ENCODE assay signal across 24 cellular contexts in the genomic region with DNA sequence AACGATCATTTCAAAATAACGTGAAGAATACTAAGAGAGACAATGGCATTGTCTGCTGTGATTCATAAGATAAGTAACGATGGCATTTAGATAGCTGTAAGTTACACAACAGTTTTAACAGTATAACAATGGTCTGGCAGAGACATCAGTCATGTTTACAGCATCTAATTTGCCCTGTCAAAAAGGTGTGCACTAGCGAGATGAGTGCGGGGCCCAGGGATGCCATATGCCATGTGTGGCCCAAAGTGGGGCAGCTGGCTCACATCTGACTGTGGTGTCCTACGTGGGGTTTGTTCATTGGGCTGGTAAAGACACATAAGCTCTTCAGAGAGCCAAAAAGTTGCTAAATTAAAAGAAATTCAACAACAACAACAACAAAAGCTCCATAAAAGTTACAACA. TPM values are rescaled to one million over a fixed set of nuclear protein-coding genes. Genes with fewer than 3 reads are reported as not detected.
DNase-seq lines count a peak whose midpoint lies in the region; ATAC-seq and TF ChIP-seq lines count a peak whose summit lies in the region.
"Had no signal": no experiment of that assay in that cellular context is flagged by ENCODE, and none has a peak within 500 bp of the region (broad histone marks: within the 10 kb centered on the region; RNA-seq: fewer than 3 reads in every experiment).

No MANE protein-coding gene starts in this region.

- H3K4me2 ChIP-seq in trophoblast cell (ENCODE audit: low read length): no peak overlapping the region
- H3K4me2 ChIP-seq: BLaER1, PC-9 had no signal

- no peak overlapping the region for H2BK12ac ChIP-seq in trophoblast cell (ENCODE audit: low read length)

- no peak overlapping the region for H3K23ac ChIP-seq in trophoblast cell (ENCODE audit: low read length)

- ATAC-seq in naive thymus-derived CD8-positive, alpha-beta T cell: no peak
- no peak for ATAC-seq in heart right ventricle
- ATAC-seq: Right ventricle myocardium inferior, SK-N-SH treated with all-trans-retinoic acid at 6 μM for 48 hours, T-helper 17 cell had no signal

- no peak overlapping the region for H3K4ac ChIP-seq in trophoblast cell (ENCODE audit: low read depth, low read length)

- peak; percentile 28 for DNase-seq in activated CD8-positive, alpha-beta memory T cell treated with anti-CD3 and anti-CD28 coated beads for 24 hours
- no peak for DNase-seq in activated CD8-positive, alpha-beta memory T cell treated with anti-CD3 and anti-CD28 coated beads, Interleukin-2, amount 50 U/mL, for 48 hours
- DNase-seq in NCI-H2081 (lab: John Stamatoyannopoulos, UW) (peak; percentile 44 to 91), NCI-H2227 treated with DMSO at 0.1 percent for 48 hours (lab: John Stamatoyannopoulos, UW) (peak; percentile 65), trophoblast cell (peak; percentile 10 to 73), T1000 (lab: John Stamatoyannopoulos, UW) (no peak), heart right ventricle (no peak)
- DNase-seq in naive thymus-derived CD8-positive, alpha-beta T cell: no peak
- DNase-seq: CD4-positive, CD25-positive, alpha-beta regulatory T cell; DMS53; HCEC 1CT; NCI-H1105; NCI-H2029; NCI-H226; NCI-H510A; NCI-H774; PC-9; SJCRH30; T-helper 17 cell had no signal

- no peak overlapping the region for H4K8ac ChIP-seq in trophoblast cell (ENCODE audit: low read depth, low read length)

- H2AK5ac ChIP-seq in trophoblast cell (ENCODE audit: low read length): no peak overlapping the region

- peaks cover 0 to 8% (median 4%) of the 10 kb centered on the region in 9 donors for H3K9me3 Mint-ChIP-seq in naive thymus-derived CD8-positive, alpha-beta T cell

- peaks cover 0 to 5% (median 0%) of the 10 kb centered on the region in 4 donors for H3K4me1 Mint-ChIP-seq in naive thymus-derived CD8-positive, alpha-beta T cell
- H3K4me1 Mint-ChIP-seq: IgD-negative memory B cell, T-helper 17 cell had no signal

- no peaks in the 10 kb centered on the region for H3K79me2 ChIP-seq in trophoblast cell (ENCODE audit: control insufficient read depth, insufficient read depth, low read length, poor library complexity)

- WGBS in trophoblast cell (ENCODE audit: extremely low coverage, insufficient coverage, insufficient read length): no CpG with 5 or more reads among the region's 6 CpGs
- WGBS in heart right ventricle, 2 donors: 87 to 88% methylated on average over 6 of the region's 6 CpGs

- H3K27me3 Mint-ChIP-seq in naive thymus-derived CD8-positive, alpha-beta T cell: no peaks in the 10 kb centered on the region
- H3K27me3 Mint-ChIP-seq: CD4-positive, CD25-positive, alpha-beta regulatory T cell; IgD-negative memory B cell; T-helper 17 cell had no signal

- no peaks in the 10 kb centered on the region for H3K9me3 ChIP-seq in trophoblast cell (ENCODE audit: insufficient read depth, low read depth, low read length)
- peaks cover 0 to 19% (median 8%) of the 10 kb centered on the region in 11 donors for H3K9me3 ChIP-seq in heart right ventricle

- H4K91ac ChIP-seq in trophoblast cell (ENCODE audit: low read depth, low read length): no peak overlapping the region

- no peak overlapping the region for H3K18ac ChIP-seq in trophoblast cell (ENCODE audit: low read length)

- POLR2A ChIA-PET in naive thymus-derived CD8-positive, alpha-beta T cell (lab: Charles Lee): no interaction called here

- peak overlapping the region in 1 of 10 donors; percentile 43 for H3K27ac Mint-ChIP-seq in naive thymus-derived CD8-positive, alpha-beta T cell
- H3K27ac Mint-ChIP-seq: IgD-negative memory B cell, T-helper 17 cell had no signal

- peaks cover 5 to 34% (median 16%) of the 10 kb centered on the region in 3 donors for H3K36me3 Mint-ChIP-seq in naive thymus-derived CD8-positive, alpha-beta T cell

- H2BK120ac ChIP-seq in trophoblast cell (ENCODE audit: insufficient read depth, low read length, poor library complexity): no peak overlapping the region

- H4K12ac ChIP-seq in trophoblast cell (ENCODE audit: low read depth, low read length): no peak overlapping the region

- H3K36me3 ChIP-seq in trophoblast cell (ENCODE audit: control insufficient read depth in 1 of 2, insufficient read depth in 2 of 2, low read length in 2 of 2) (peaks cover 0 to 4% of the 10 kb centered on the region in 2 experiments), heart right ventricle (peaks cover 0 to 35% (median 0%) of the 10 kb centered on the region in 9 donors)
- H3K36me3 ChIP-seq: SJCRH30 had no signal

- H3K27ac ChIP-seq in trophoblast cell (ENCODE audit: low read depth, low read length) (no peak overlapping the region), heart right ventricle (no peak overlapping the region)
- H3K27ac ChIP-seq: BLaER1, HL-60, PC-9, SJCRH30 had no signal

- no peaks in the 10 kb centered on the region for H3K27me3 ChIP-seq in trophoblast cell (ENCODE audit: insufficient read depth, low read length)
- H3K27me3 ChIP-seq in heart right ventricle: no peaks in the 10 kb centered on the region
- H3K27me3 ChIP-seq: BLaER1, SJCRH30 had no signal

- H2BK5ac ChIP-seq in trophoblast cell (ENCODE audit: low read depth, low read length, poor library complexity): no peak overlapping the region

- no peaks in the 10 kb centered on the region for H3K79me1 ChIP-seq in trophoblast cell (ENCODE audit: low read length)

- no peak overlapping the region for H3K14ac ChIP-seq in trophoblast cell (ENCODE audit: low read length)

- H3K4me1 ChIP-seq in trophoblast cell (ENCODE audit: control insufficient read depth in 1 of 2, insufficient read depth in 2 of 2, low read length in 2 of 2): no peaks in the 10 kb centered on the region
- no peaks in the 10 kb centered on the region for H3K4me1 ChIP-seq in heart right ventricle
- H3K4me1 ChIP-seq: BLaER1 had no signal

- no peak overlapping the region for H3K4me3 Mint-ChIP-seq in naive thymus-derived CD8-positive, alpha-beta T cell
- H3K4me3 Mint-ChIP-seq: CD4-positive, CD25-positive, alpha-beta regulatory T cell; IgD-negative memory B cell; T-helper 17 cell had no signal

- H3K4me3 ChIP-seq in trophoblast cell (ENCODE audit: low read depth, low read length) (no peak overlapping the region), heart right ventricle (no peak overlapping the region)
- H3K4me3 ChIP-seq: BLaER1, PC-9, SJCRH30 had no signal

- intact Hi-C loops in heart right ventricle (cut with DNase I): loop anchor here in 1 of 10 donors (10.0 kb wide), 1 partner anchor 179 kb away; no protein-coding TSS in a partner anchor

- TF ChIP-seq CTCF in heart right ventricle (IDR thresholded peaks at IDR 0.05): no peak

- no peak overlapping the region for H2AFZ ChIP-seq in trophoblast cell (ENCODE audit: insufficient read depth, low read length, poor library complexity)
- H2AFZ ChIP-seq: PC-9 had no signal

- no peak overlapping the region for H3K9ac ChIP-seq in trophoblast cell (ENCODE audit: low read length)
- H3K9ac ChIP-seq: BLaER1 had no signal

RNA-seq across cellular contexts. Expression of a gene that starts 55.8 kb away (rescaled TPM):
- polyA plus RNA-seq in trophoblast cell (2013): 145 and 153 TPM in 2 replicates
- total RNA-seq in naive thymus-derived CD8-positive, alpha-beta T cell: 10 to 100 TPM; 31.2 to 33.7 TPM
- 10 to 100 TPM; 43.7 to 48.8 (median 48.6) TPM for polyA plus RNA-seq in naive thymus-derived CD8-positive, alpha-beta T cell
- total RNA-seq in heart right ventricle: 100 to 1,000 TPM in 8 of 10 donors, 10 to 100 TPM in 2; 87.0 to 166 (median 104) TPM
- 100 to 1,000 TPM in 1 of 2 donors, 10 to 100 TPM in 1; 56.0 to 174 TPM for polyA plus RNA-seq in heart right ventricle

Comparison
In these comparisons a context has a peak if more than half of its experiments do, and no peak if none do; other contexts are left out.
1. DNase-seq: peak in activated CD8-positive, alpha-beta memory T cell treated with anti-CD3 and anti-CD28 coated beads for 24 hours (single experiment), NCI-H2081 (2 of 2), NCI-H2227 treated with DMSO at 0.1 percent for 48 hours (single experiment) and trophoblast cell (2 of 2); none in activated CD8-positive, alpha-beta memory T cell treated with anti-CD3 and anti-CD28 coated beads, Interleukin-2, amount 50 U/mL, for 48 hours (single experiment), naive thymus-derived CD8-positive, alpha-beta T cell (0 of 10), T1000 (single experiment) and heart right ventricle (0 of 2).